Comparison of ENCODE assay signal across 39 cellular contexts in genomic region chr20:16378122-16378521, GRCh38.
"Had no signal": no experiment of that assay in that cellular context is flagged by ENCODE, and none has a peak within 500 bp of the region (broad histone marks: within the 10 kb centered on the region; RNA-seq: fewer than 3 reads in every experiment).

No MANE protein-coding gene starts in this region.

- ATAC-seq: activated naive CD4-positive, alpha-beta T cell treated with anti-CD3 and anti-CD28 coated beads, Interleukin-2, amount 50 U/mL, for 72 hours; activated naive CD8-positive, alpha-beta T cell treated with anti-CD3 and anti-CD28 coated beads, Interleukin-2, amount 50 U/mL, for 24 hours; activated T-cell treated with anti-CD3 and anti-CD28 coated beads, Interleukin-2, amount 50 U/mL, for 4 hours; activated T-cell treated with anti-CD3 and anti-CD28 coated beads, Interleukin-2, amount 50 U/mL, for 72 hours; activated T-helper 17 cell treated with anti-CD3 and anti-CD28 coated beads, Interleukin-2, amount 50 U/mL, for 72 hours; body of pancreas had no signal

- H3K9me3 Mint-ChIP-seq: activated naive CD4-positive, alpha-beta T cell treated with anti-CD3 and anti-CD28 coated beads for 36 hours; activated naive CD4-positive, alpha-beta T cell treated with anti-CD3 and anti-CD28 coated beads, Interleukin-2, amount 10 ng/mL, durations not matched to agents 7 days and 5 days; activated naive CD4-positive, alpha-beta T cell treated with anti-CD3 and anti-CD28 coated beads, Interleukin-2, amount 50 U/mL, for 24 hours; activated naive CD8-positive, alpha-beta T cell treated with anti-CD3 and anti-CD28 coated beads for 36 hours; activated naive CD8-positive, alpha-beta T cell treated with anti-CD3 and anti-CD28 coated beads, Interleukin-2, amount 10 ng/mL, durations not matched to agents 7 days and 5 days; activated naive CD8-positive, alpha-beta T cell treated with anti-CD3 and anti-CD28 coated beads, Interleukin-2, amount 50 U/mL, for 24 hours; activated T-cell treated with anti-CD3 and anti-CD28 coated beads, Interleukin-2, amount 50 U/mL, for 24 hours; activated T-cell treated with anti-CD3 and anti-CD28 coated beads, Interleukin-2, amount 50 U/mL, for 4 hours; activated T-cell treated with anti-CD3 and anti-CD28 coated beads, Interleukin-2, amount 50 U/mL, for 72 hours; activated T-helper 1 cell treated with anti-CD3 and anti-CD28 coated beads, Interleukin-12 subunit alpha, Interleukin-12 subunit beta, Interleukin-2, Interleukin-4 antibody, amounts not matched to agents 30 ng/mL and 10 ng/mL and 1 ng/mL, durations not matched to agents 14 hours and 24 hours and 36 hours; activated T-helper 2 cell treated with anti-CD3 and anti-CD28 coated beads, Interferon-gamma antibody, Interleukin-2, Interleukin-4, amounts not matched to agents 10 μg/mL and 5 μg/mL and 100 μg/mL, durations not matched to agents 14 hours and 24 hours and 36 hours; brain; central memory CD8-positive, alpha-beta T cell had no signal

- H3K27ac ChIP-seq: adrenal gland, ascending aorta, body of pancreas, brain microvascular endothelial cell, breast epithelium, cardiac muscle cell had no signal

- DNase-seq: activated effector memory CD4-positive, alpha-beta T cell treated with anti-CD3 and anti-CD28 coated beads, Interleukin-2, amount 50 U/mL, for 16 hours; activated effector memory CD4-positive, alpha-beta T cell treated with Interleukin-2 at 50 U/mL for 16 hours; activated gamma-delta T cell; activated gamma-delta T cell treated with Interleukin-2 at 50 U/mL for 16 hours; activated naive CD4-positive, alpha-beta T cell; activated naive CD4-positive, alpha-beta T cell treated with anti-CD3 and anti-CD28 coated beads for 36 hours; activated naive CD4-positive, alpha-beta T cell treated with anti-CD3 and anti-CD28 coated beads, Interleukin-2, amount 10 ng/mL, durations not matched to agents 7 days and 5 days; activated naive CD4-positive, alpha-beta T cell treated with anti-CD3 and anti-CD28 coated beads, Interleukin-2, amount 50 U/mL, for 16 hours; activated naive CD4-positive, alpha-beta T cell treated with Interleukin-2 at 50 U/mL for 16 hours; activated naive CD8-positive, alpha-beta T cell treated with anti-CD3 and anti-CD28 coated beads for 36 hours; activated naive CD8-positive, alpha-beta T cell treated with anti-CD3 and anti-CD28 coated beads, Interleukin-2, amount 10 ng/mL, durations not matched to agents 7 days and 5 days; activated naive CD8-positive, alpha-beta T cell treated with anti-CD3 and anti-CD28 coated beads, Interleukin-2, amount 50 U/mL, for 24 hours; activated T-cell treated with anti-CD3 and anti-CD28 coated beads, Interleukin-2, amount 50 U/mL, for 24 hours; activated T-cell treated with anti-CD3 and anti-CD28 coated beads, Interleukin-2, amount 50 U/mL, for 4 hours; activated T-cell treated with anti-CD3 and anti-CD28 coated beads, Interleukin-2, amount 50 U/mL, for 48 hours; activated T-cell treated with anti-CD3 and anti-CD28 coated beads, Interleukin-2, amount 50 U/mL, for 72 hours; adrenal gland; amniotic stem cell; amygdala; anterior cingulate cortex; aorta; body of pancreas; brain microvascular endothelial cell; caudate nucleus; central memory CD4-positive, alpha-beta T cell; cerebellar nuclear complex had no signal

- H3K27me3 ChIP-seq: adrenal gland, ascending aorta, body of pancreas, brain microvascular endothelial cell, breast epithelium, cardiac muscle cell had no signal

- H3K9me3 ChIP-seq: adrenal gland, ascending aorta, body of pancreas, breast epithelium had no signal

- H3K4me1 Mint-ChIP-seq: activated naive CD4-positive, alpha-beta T cell treated with anti-CD3 and anti-CD28 coated beads, Interleukin-2, amount 10 ng/mL, durations not matched to agents 7 days and 5 days; activated naive CD4-positive, alpha-beta T cell treated with anti-CD3 and anti-CD28 coated beads, Interleukin-2, amount 50 U/mL, for 24 hours; activated naive CD8-positive, alpha-beta T cell treated with anti-CD3 and anti-CD28 coated beads for 36 hours; activated naive CD8-positive, alpha-beta T cell treated with anti-CD3 and anti-CD28 coated beads, Interleukin-2, amount 10 ng/mL, durations not matched to agents 7 days and 5 days; activated naive CD8-positive, alpha-beta T cell treated with anti-CD3 and anti-CD28 coated beads, Interleukin-2, amount 50 U/mL, for 24 hours; activated T-helper 17 cell treated with anti-CD3 and anti-CD28 coated beads, Interleukin-2, amount 50 U/mL, for 72 hours; central memory CD8-positive, alpha-beta T cell had no signal

- H3K36me3 Mint-ChIP-seq: activated naive CD4-positive, alpha-beta T cell treated with anti-CD3 and anti-CD28 coated beads, Interleukin-2, amount 10 ng/mL, durations not matched to agents 7 days and 5 days had no signal

- H3K4me1 ChIP-seq: ascending aorta, body of pancreas, breast epithelium had no signal

- H3K27me3 Mint-ChIP-seq: activated naive CD4-positive, alpha-beta T cell treated with anti-CD3 and anti-CD28 coated beads, Interleukin-2, amount 10 ng/mL, durations not matched to agents 7 days and 5 days; activated naive CD4-positive, alpha-beta T cell treated with anti-CD3 and anti-CD28 coated beads, Interleukin-2, amount 50 U/mL, for 24 hours; activated naive CD8-positive, alpha-beta T cell; activated naive CD8-positive, alpha-beta T cell treated with anti-CD3 and anti-CD28 coated beads for 36 hours; activated naive CD8-positive, alpha-beta T cell treated with anti-CD3 and anti-CD28 coated beads, Interleukin-2, amount 10 ng/mL, durations not matched to agents 7 days and 5 days; activated naive CD8-positive, alpha-beta T cell treated with anti-CD3 and anti-CD28 coated beads, Interleukin-2, amount 50 U/mL, for 24 hours; activated T-cell treated with anti-CD3 and anti-CD28 coated beads, Interleukin-2, amount 50 U/mL, for 24 hours; activated T-helper 17 cell treated with anti-CD3 and anti-CD28 coated beads, Interleukin-2, amount 50 U/mL, for 72 hours; brain; central memory CD8-positive, alpha-beta T cell had no signal

- H3K4me3 ChIP-seq: adrenal gland, ascending aorta, body of pancreas, breast epithelium, cardiac muscle cell had no signal

- H3K27ac Mint-ChIP-seq: activated naive CD4-positive, alpha-beta T cell treated with anti-CD3 and anti-CD28 coated beads for 36 hours; activated naive CD4-positive, alpha-beta T cell treated with anti-CD3 and anti-CD28 coated beads, Interleukin-2, amount 10 ng/mL, durations not matched to agents 7 days and 5 days; activated naive CD4-positive, alpha-beta T cell treated with anti-CD3 and anti-CD28 coated beads, Interleukin-2, amount 50 U/mL, for 24 hours; activated naive CD8-positive, alpha-beta T cell; activated naive CD8-positive, alpha-beta T cell treated with anti-CD3 and anti-CD28 coated beads for 36 hours; activated naive CD8-positive, alpha-beta T cell treated with anti-CD3 and anti-CD28 coated beads, Interleukin-2, amount 10 ng/mL, durations not matched to agents 7 days and 5 days; activated naive CD8-positive, alpha-beta T cell treated with anti-CD3 and anti-CD28 coated beads, Interleukin-2, amount 50 U/mL, for 24 hours; activated T-cell treated with anti-CD3 and anti-CD28 coated beads, Interleukin-2, amount 50 U/mL, for 24 hours; activated T-cell treated with anti-CD3 and anti-CD28 coated beads, Interleukin-2, amount 50 U/mL, for 72 hours; activated T-helper 1 cell treated with anti-CD3 and anti-CD28 coated beads, Interleukin-12 subunit alpha, Interleukin-12 subunit beta, Interleukin-2, Interleukin-4 antibody, amounts not matched to agents 30 ng/mL and 10 ng/mL and 1 ng/mL, durations not matched to agents 14 hours and 24 hours and 36 hours; activated T-helper 17 cell treated with anti-CD3 and anti-CD28 coated beads, Interleukin-2, amount 50 U/mL, for 72 hours; activated T-helper 2 cell treated with anti-CD3 and anti-CD28 coated beads, Interferon-gamma antibody, Interleukin-2, Interleukin-4, amounts not matched to agents 10 μg/mL and 5 μg/mL and 100 μg/mL, durations not matched to agents 14 hours and 24 hours and 36 hours; brain had no signal

- H3K4me3 Mint-ChIP-seq: activated naive CD4-positive, alpha-beta T cell treated with anti-CD3 and anti-CD28 coated beads for 36 hours; activated naive CD4-positive, alpha-beta T cell treated with anti-CD3 and anti-CD28 coated beads, Interleukin-2, amount 10 ng/mL, durations not matched to agents 7 days and 5 days; activated naive CD4-positive, alpha-beta T cell treated with anti-CD3 and anti-CD28 coated beads, Interleukin-2, amount 50 U/mL, for 24 hours; activated naive CD8-positive, alpha-beta T cell; activated naive CD8-positive, alpha-beta T cell treated with anti-CD3 and anti-CD28 coated beads for 36 hours; activated naive CD8-positive, alpha-beta T cell treated with anti-CD3 and anti-CD28 coated beads, Interleukin-2, amount 10 ng/mL, durations not matched to agents 7 days and 5 days; activated naive CD8-positive, alpha-beta T cell treated with anti-CD3 and anti-CD28 coated beads, Interleukin-2, amount 50 U/mL, for 24 hours; activated T-cell treated with anti-CD3 and anti-CD28 coated beads, Interleukin-2, amount 50 U/mL, for 24 hours; activated T-cell treated with anti-CD3 and anti-CD28 coated beads, Interleukin-2, amount 50 U/mL, for 4 hours; activated T-cell treated with anti-CD3 and anti-CD28 coated beads, Interleukin-2, amount 50 U/mL, for 72 hours; activated T-helper 1 cell treated with anti-CD3 and anti-CD28 coated beads, Interleukin-12 subunit alpha, Interleukin-12 subunit beta, Interleukin-2, Interleukin-4 antibody, amounts not matched to agents 30 ng/mL and 10 ng/mL and 1 ng/mL, durations not matched to agents 14 hours and 24 hours and 36 hours; activated T-helper 17 cell treated with anti-CD3 and anti-CD28 coated beads, Interleukin-2, amount 50 U/mL, for 72 hours; brain; central memory CD8-positive, alpha-beta T cell had no signal

- FAIRE-seq: astrocyte, bronchial epithelial cell had no signal

- H3K36me3 ChIP-seq: brain microvascular endothelial cell, breast epithelium, cardiac muscle cell had no signal
